In genomic region chr15:89898628-89899302, GRCh38 we compare ENCODE assay signal across 8 cellular contexts. TPM values are rescaled to one million over a fixed set of nuclear protein-coding genes. Genes with fewer than 3 reads are reported as not detected.
A peak's percentile ranks its signal among the peaks of the same experiment; 100 is the strongest.
DNase-seq lines count a peak whose midpoint lies in the region; ATAC-seq, FAIRE-seq and TF ChIP-seq lines count a peak whose summit lies in the region.

No MANE protein-coding gene starts in this region.

- no peak overlapping the region for H3K27ac Mint-ChIP-seq in activated CD8-positive, alpha-beta memory T cell treated with anti-CD3 and anti-CD28 coated beads, Interleukin-2, amount 10 ng/mL, durations not matched to agents 7 days and 5 days
- H3K27ac Mint-ChIP-seq in activated CD8-positive, alpha-beta T cell treated with anti-CD3 and anti-CD28 coated beads for 36 hours = no peak overlapping the region

- POLR2A ChIA-PET in activated CD8-positive, alpha-beta T cell treated with anti-CD3 and anti-CD28 coated beads for 36 hours (lab: Charles Lee) = interaction anchor here (0.7 to 0.9 kb wide), 2 partner anchors 12 to 24 kb away, joined by 3 read pairs; no protein-coding TSS in a partner anchor

- peaks cover 5% of the 10 kb centered on the region for H3K4me1 Mint-ChIP-seq in activated CD8-positive, alpha-beta memory T cell treated with anti-CD3 and anti-CD28 coated beads, Interleukin-2, amount 10 ng/mL, durations not matched to agents 7 days and 5 days
- H3K4me1 Mint-ChIP-seq in activated CD8-positive, alpha-beta T cell treated with anti-CD3 and anti-CD28 coated beads for 36 hours (ENCODE audit: low read depth) = peaks cover 11% of the 10 kb centered on the region

- intact Hi-C loops in activated CD8-positive, alpha-beta T cell treated with anti-CD3 and anti-CD28 coated beads for 36 hours (cut with micrococcal nuclease) = loop anchor here (10.0 kb wide), 1 partner anchor 106 kb away; the partner anchor contains the start of gene ZNF710

- H3K27me3 Mint-ChIP-seq in activated CD8-positive, alpha-beta memory T cell treated with anti-CD3 and anti-CD28 coated beads, Interleukin-2, amount 10 ng/mL, durations not matched to agents 7 days and 5 days = peaks cover 5% of the 10 kb centered on the region
- no peaks in the 10 kb centered on the region for H3K27me3 Mint-ChIP-seq in activated CD8-positive, alpha-beta T cell treated with anti-CD3 and anti-CD28 coated beads for 36 hours

- H3K27me3 ChIP-seq in small intestine (ENCODE audit: control insufficient read depth in 2 of 2, insufficient read depth in 2 of 2, low read length in 2 of 2) = no peaks in the 10 kb centered on the region

- no peak for FAIRE-seq in H54 (lab: Jason Lieb, UNC)
- FAIRE-seq in small intestine (lab: Jason Lieb, UNC) = no peak

- CTCF ChIA-PET in activated CD8-positive, alpha-beta memory T cell treated with anti-CD3 and anti-CD28 coated beads, Interleukin-2, amount 10 ng/mL, durations not matched to agents 7 days and 5 days (lab: Charles Lee) = interaction anchor here (0.7 to 4.8 kb wide), 21 partner anchors 11 to 322 kb away, joined by 3 to 35 read pairs (median 3); no protein-coding TSS in a partner anchor
- CTCF ChIA-PET in activated CD8-positive, alpha-beta T cell treated with anti-CD3 and anti-CD28 coated beads for 36 hours (lab: Charles Lee) = interaction anchor here (0.5 to 2.0 kb wide), 21 partner anchors 10 to 204 kb away, joined by 3 to 23 read pairs (median 4); partner anchors contain the start of genes IDH2 and ZNF710

- peak; percentile 67 for TF ChIP-seq CTCF in activated CD8-positive, alpha-beta T cell treated with anti-CD3 and anti-CD28 coated beads for 36 hours (IDR thresholded peaks at IDR 0.05)
- TF ChIP-seq CTCF in fibroblast of mammary gland (conservative IDR thresholded peaks at IDR 0.05; ENCODE audit: control insufficient read depth, insufficient read depth, low read depth, low read length) = peak; percentile 61

- peak; percentile 62 for DNase-seq in activated CD8-positive, alpha-beta memory T cell treated with anti-CD3 and anti-CD28 coated beads, Interleukin-2, amount 10 ng/mL, durations not matched to agents 7 days and 5 days
- DNase-seq in activated CD8-positive, alpha-beta memory T cell treated with anti-CD3 and anti-CD28 coated beads for 24 hours = no peak
- peak; percentile 44 for DNase-seq in H54 (ENCODE audit: insufficient read length, low spot score)
- peak; percentile 20 for DNase-seq in NCI-H2171 (lab: John Stamatoyannopoulos, UW)
- peak; percentile 65 for DNase-seq in activated CD8-positive, alpha-beta T cell treated with anti-CD3 and anti-CD28 coated beads for 36 hours
- DNase-seq in fibroblast of mammary gland (ENCODE audit: low read depth) = peak; percentile 48
- peak; percentile 61 for DNase-seq in small intestine

- peak overlapping the region in 1 of 2 donors; percentile 17 for H3K27ac ChIP-seq in small intestine (ENCODE audit: low read depth in 1 of 2, low read length in 1 of 2)

- no peak overlapping the region for H3K4me3 Mint-ChIP-seq in activated CD8-positive, alpha-beta memory T cell treated with anti-CD3 and anti-CD28 coated beads, Interleukin-2, amount 10 ng/mL, durations not matched to agents 7 days and 5 days
- H3K4me3 Mint-ChIP-seq in activated CD8-positive, alpha-beta T cell treated with anti-CD3 and anti-CD28 coated beads for 36 hours = no peak overlapping the region

- no peaks in the 10 kb centered on the region for H3K9me3 ChIP-seq in small intestine (ENCODE audit: control insufficient read depth, low read depth)

- no peak for TF ChIP-seq POLR2A in H54 (IDR thresholded peaks at IDR 0.05; ENCODE audit: low read depth, low read length)

- H3K4me3 ChIP-seq in fibroblast of mammary gland (ENCODE audit: control insufficient read depth, low read depth, low read length) (no peak overlapping the region), small intestine (ENCODE audit: low read depth in 1 of 2, low read length in 2 of 2) (no peak overlapping the region)

- 55 to 71% (median 61%) methylated on average over 7 of the region's 7 CpGs for WGBS in small intestine, 3 donors

- peaks cover 2 to 6% of the 10 kb centered on the region in 2 donors for H3K36me3 ChIP-seq in small intestine (ENCODE audit: control insufficient read depth in 2 of 2, insufficient read depth in 2 of 2, low read length in 2 of 2)

- H3K4me1 ChIP-seq in small intestine (ENCODE audit: control insufficient read depth in 2 of 2, insufficient read depth in 1 of 2, low read depth in 1 of 2, low read length in 1 of 2) = no peaks in the 10 kb centered on the region

- H3K36me3 Mint-ChIP-seq in activated CD8-positive, alpha-beta memory T cell treated with anti-CD3 and anti-CD28 coated beads, Interleukin-2, amount 10 ng/mL, durations not matched to agents 7 days and 5 days = no peaks in the 10 kb centered on the region
- H3K36me3 Mint-ChIP-seq in activated CD8-positive, alpha-beta T cell treated with anti-CD3 and anti-CD28 coated beads for 36 hours (ENCODE audit: low read depth) = no peaks in the 10 kb centered on the region

- peak; percentile 52 for ATAC-seq in activated CD8-positive, alpha-beta memory T cell treated with anti-CD3 and anti-CD28 coated beads, Interleukin-2, amount 10 ng/mL, durations not matched to agents 7 days and 5 days
- peak; percentile 40 for ATAC-seq in activated CD8-positive, alpha-beta T cell treated with anti-CD3 and anti-CD28 coated beads for 36 hours
- ATAC-seq in HG02840 (IDR thresholded peaks at IDR 0.05; ENCODE audit: low FRiP score, unreplicated experiment) = no peak

- no peaks in the 10 kb centered on the region for H3K9me3 Mint-ChIP-seq in activated CD8-positive, alpha-beta memory T cell treated with anti-CD3 and anti-CD28 coated beads, Interleukin-2, amount 10 ng/mL, durations not matched to agents 7 days and 5 days (ENCODE audit: low read depth)
- H3K9me3 Mint-ChIP-seq in activated CD8-positive, alpha-beta T cell treated with anti-CD3 and anti-CD28 coated beads for 36 hours = no peaks in the 10 kb centered on the region

RNA-seq across cellular contexts. Expression of gene AP3S2, which starts 5.0 kb away (rescaled TPM):
- 10 to 100 TPM; 22.2 to 26.5 TPM for total RNA-seq in activated CD8-positive, alpha-beta memory T cell treated with anti-CD3 and anti-CD28 coated beads, Interleukin-2, amount 10 ng/mL, durations not matched to agents 7 days and 5 days
- total RNA-seq in activated CD8-positive, alpha-beta T cell treated with anti-CD3 and anti-CD28 coated beads for 36 hours = 10 to 100 TPM; 20.3 to 23.0 TPM
- polyA plus RNA-seq in small intestine = 10 to 100 TPM; 22.7 to 33.3 (median 30.3) TPM

RNA-seq across cellular contexts. Expression of gene ARPIN, which starts 14.0 kb away (rescaled TPM):
- not detected for total RNA-seq in activated CD8-positive, alpha-beta memory T cell treated with anti-CD3 and anti-CD28 coated beads, Interleukin-2, amount 10 ng/mL, durations not matched to agents 7 days and 5 days
- total RNA-seq in activated CD8-positive, alpha-beta T cell treated with anti-CD3 and anti-CD28 coated beads for 36 hours = not detected
- polyA plus RNA-seq in small intestine = 10 to 100 TPM; 11.9 to 19.5 (median 16.3) TPM
